In the genomic region with DNA sequence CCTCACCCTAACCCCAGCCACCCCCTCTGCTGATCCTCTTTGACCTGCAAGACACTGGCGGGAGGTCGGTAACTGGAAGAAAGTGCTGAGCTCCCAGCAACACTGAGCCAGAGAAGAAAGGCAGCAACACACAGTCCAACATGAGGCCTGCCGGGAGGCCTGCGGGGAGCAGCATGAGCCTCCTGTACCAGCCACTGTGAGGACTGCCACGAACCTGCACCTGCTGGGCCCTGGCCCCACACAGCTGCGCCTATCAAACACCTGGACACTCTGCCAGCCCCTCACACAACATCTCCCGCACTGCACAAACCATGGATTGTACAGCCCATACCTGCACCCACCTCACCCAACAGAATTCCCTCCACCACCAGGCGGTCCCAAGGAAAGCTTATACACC, we compare ENCODE assay signal across 18 cellular contexts. TPM values are rescaled to one million over a fixed set of nuclear protein-coding genes. Genes with fewer than 3 reads are reported as not detected.
"Had no signal": no experiment of that assay in that cellular context is flagged by ENCODE, and none has a peak within 500 bp of the region (broad histone marks: within the 10 kb centered on the region; RNA-seq: fewer than 3 reads in every experiment).

No MANE protein-coding gene starts in this region.

- H3K9me3 Mint-ChIP-seq: naive thymus-derived CD4-positive, alpha-beta T cell; nephron progenitor cell; stimulated activated memory B cell treated with anti-CD40 and anti-IgM and Interleukin-4, amounts not matched to agents 10 μg/mL and 1 μg/mL and 100 μg/mL, for 72 hours; stimulated activated naive CD8-positive, alpha-beta T cell treated with anti-CD3 and anti-CD28 coated beads, Interleukin-15, Interleukin-2, amounts not matched to agents 100 ng/mL and 50 ng/mL, for 24 hours had no signal

- H3K4me3 Mint-ChIP-seq: naive thymus-derived CD4-positive, alpha-beta T cell; nephron progenitor cell; stimulated activated memory B cell treated with anti-CD40 and anti-IgM and Interleukin-4, amounts not matched to agents 10 μg/mL and 1 μg/mL and 100 μg/mL, for 72 hours; stimulated activated naive CD8-positive, alpha-beta T cell treated with anti-CD3 and anti-CD28 coated beads, Interleukin-15, Interleukin-2, amounts not matched to agents 100 ng/mL and 50 ng/mL, for 24 hours had no signal

- H3K4me3 ChIP-seq: heart right ventricle, right atrium auricular region, testis, tibial nerve, upper lobe of right lung had no signal

- H3K27ac ChIP-seq: heart right ventricle, right atrium auricular region, testis, tibial nerve, upper lobe of right lung had no signal

- DNase-seq: cortex of kidney; effector memory CD4-positive, alpha-beta T cell; heart right ventricle; kidney glomerular epithelial cell; mammary epithelial cell; naive thymus-derived CD4-positive, alpha-beta T cell; nephron progenitor cell; stimulated activated CD4-positive, alpha-beta T cell treated with anti-CD3 and anti-CD28 coated beads, Interleukin-4, amount 100 ng/mL, for 1 hour; stimulated activated CD8-positive, alpha-beta memory T cell treated with anti-CD3 and anti-CD28 coated beads, Interleukin-4, amount 100 ng/mL, for 48 hours; testis; upper lobe of right lung had no signal

- ATAC-seq: esophagus mucosa; heart right ventricle; naive thymus-derived CD4-positive, alpha-beta T cell; stimulated activated memory B cell treated with anti-CD40 and anti-IgM and Interleukin-4, amounts not matched to agents 10 μg/mL and 1 μg/mL and 100 μg/mL, for 72 hours; upper lobe of right lung had no signal

- H3K4me1 Mint-ChIP-seq: naive thymus-derived CD4-positive, alpha-beta T cell; stimulated activated memory B cell treated with anti-CD40 and anti-IgM and Interleukin-4, amounts not matched to agents 10 μg/mL and 1 μg/mL and 100 μg/mL, for 72 hours had no signal

- H3K4me1 ChIP-seq: heart right ventricle, right atrium auricular region, upper lobe of right lung had no signal

- H3K36me3 ChIP-seq: heart right ventricle, right atrium auricular region, tibial nerve, upper lobe of right lung had no signal

- H3K9me3 ChIP-seq: heart right ventricle, right atrium auricular region, testis, tibial nerve, upper lobe of right lung had no signal

- H3K36me3 Mint-ChIP-seq: naive thymus-derived CD4-positive, alpha-beta T cell; stimulated activated memory B cell treated with anti-CD40 and anti-IgM and Interleukin-4, amounts not matched to agents 10 μg/mL and 1 μg/mL and 100 μg/mL, for 72 hours had no signal

- H3K27me3 Mint-ChIP-seq: stimulated activated naive CD8-positive, alpha-beta T cell treated with anti-CD3 and anti-CD28 coated beads, Interleukin-15, Interleukin-2, amounts not matched to agents 100 ng/mL and 50 ng/mL, for 24 hours had no signal

- H3K27me3 ChIP-seq: heart right ventricle, right atrium auricular region, testis, tibial nerve, upper lobe of right lung had no signal

- H3K27ac Mint-ChIP-seq: naive thymus-derived CD4-positive, alpha-beta T cell; nephron progenitor cell; stimulated activated memory B cell treated with anti-CD40 and anti-IgM and Interleukin-4, amounts not matched to agents 10 μg/mL and 1 μg/mL and 100 μg/mL, for 72 hours; stimulated activated naive CD8-positive, alpha-beta T cell treated with anti-CD3 and anti-CD28 coated beads, Interleukin-15, Interleukin-2, amounts not matched to agents 100 ng/mL and 50 ng/mL, for 24 hours had no signal

RNA-seq across cellular contexts. Expression of a gene that starts 18.3 kb away (rescaled TPM):
- total RNA-seq: mesenteric fat pad; naive thymus-derived CD4-positive, alpha-beta T cell; osteocyte had no signal
